Comparison of ENCODE assay signal across 8 cellular contexts in the genomic region with DNA sequence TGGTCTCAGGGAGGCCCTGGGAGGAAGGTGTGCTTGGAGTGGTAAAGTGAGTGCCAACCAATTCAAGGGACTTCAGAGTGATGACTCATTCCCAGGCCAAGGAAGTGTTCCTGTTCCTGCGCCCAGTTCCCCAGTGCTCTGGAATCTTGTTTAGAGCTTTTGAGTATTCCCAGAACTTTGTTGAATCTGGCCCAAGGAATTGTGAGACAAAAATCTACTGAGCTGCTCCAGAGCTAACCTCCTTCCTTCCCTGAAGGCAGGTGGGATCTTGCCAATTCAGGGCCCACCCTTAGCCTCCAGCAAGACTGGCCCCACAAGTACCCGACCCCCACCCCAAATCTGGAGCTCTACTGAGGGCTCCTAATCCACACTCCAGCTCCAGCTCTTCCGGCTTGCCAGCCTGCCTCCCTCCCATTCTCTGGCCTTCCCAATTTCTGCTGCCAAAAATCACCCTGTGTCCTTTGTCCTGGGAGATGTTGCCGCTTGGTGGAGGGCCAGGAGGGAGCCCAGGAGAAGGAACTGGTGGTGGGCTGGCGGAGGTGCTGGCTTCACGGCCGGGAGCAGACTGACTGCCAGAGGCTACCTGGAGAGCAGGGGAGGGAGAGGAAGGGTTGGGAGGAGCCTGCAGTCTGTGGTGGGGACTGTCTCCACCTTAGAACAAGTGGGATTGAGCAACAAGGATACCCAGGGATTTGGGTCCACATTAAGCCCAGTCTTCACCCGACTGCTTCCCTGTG. TPM values are rescaled to one million over a fixed set of nuclear protein-coding genes. Genes with fewer than 3 reads are reported as not detected.
DNase-seq lines count a peak whose midpoint lies in the region; ATAC-seq and TF ChIP-seq lines count a peak whose summit lies in the region.

No MANE protein-coding gene starts in this region.

- WGBS in adrenal gland, 4 donors, result 11 to 21% (median 14%) methylated on average over 6 to 8 of the region's 8 CpGs

- DNase-seq in AG20443 (ENCODE audit: low spot score), result peak; percentile 82
- peak; percentile 88 for DNase-seq in HT-29 (ENCODE audit: low spot score)
- DNase-seq in adrenal gland, result peak; percentile 74 to 87 (median 79)
- peak; percentile 81 for DNase-seq in Right ventricle myocardium superior
- DNase-seq in omental fat pad (ENCODE audit: low spot score), result no peak
- no peak for DNase-seq in stimulated activated CD4-positive, alpha-beta T cell treated with anti-CD3 and anti-CD28 coated beads, Interleukin-15, amount 100 ng/mL, for 24 hours

- no peaks in the 10 kb centered on the region for H3K27me3 ChIP-seq in adrenal gland

- ATAC-seq in Right ventricle myocardium superior (ENCODE audit: poor library complexity), result peak; percentile 54
- peak; percentile 67 for ATAC-seq in omental fat pad (ENCODE audit: low FRiP score)
- ATAC-seq in GM21367 (IDR thresholded peaks at IDR 0.05; ENCODE audit: unreplicated experiment), result no peak
- no peak for ATAC-seq in HG03439 (IDR thresholded peaks at IDR 0.05; ENCODE audit: unreplicated experiment)

- intact Hi-C loops in adrenal gland (cut with DNase I) (no loop called here), Right ventricle myocardium superior (cut with DNase I) (no loop called here)

- H3K27ac ChIP-seq in adrenal gland, result peak overlapping the region; percentile 87 to 98 (median 93)

- H3K9me3 ChIP-seq in adrenal gland (replicated peaks in 1 of 3), result no peaks in the 10 kb centered on the region

- TF ChIP-seq POLR2A in adrenal gland (IDR thresholded peaks at IDR 0.05), result peak; percentile 30 to 56

- peak overlapping the region in 2 of 4 donors; percentile 17 to 91 for H3K4me3 ChIP-seq in adrenal gland

- TF ChIP-seq CTCF in adrenal gland (IDR thresholded peaks at IDR 0.05) (peak in 2 of 6 experiments; percentile 9 to 15), omental fat pad (IDR thresholded peaks at IDR 0.05) (no peak)

- H3K36me3 ChIP-seq in adrenal gland (replicated peaks in 1 of 2), result no peaks in the 10 kb centered on the region

- peaks cover 48 to 54% of the 10 kb centered on the region in 2 donors for H3K4me1 ChIP-seq in adrenal gland (replicated peaks in 1 of 2)

RNA-seq across cellular contexts. Expression of gene ATN1, which starts 2.0 kb away (rescaled TPM):
- total RNA-seq in HT-29 (2014; rRNA removed; shearing (Covaris generic)), result 22.0 and 36.9 TPM in 2 replicates
- total RNA-seq in adrenal gland (100 to 1,000 TPM in 4 of 8 donors, 10 to 100 TPM in 4; 51.0 to 263 (median 110) TPM), Right ventricle myocardium superior (69.7 TPM), omental fat pad (10 to 100 TPM; 46.2 to 93.5 (median 59.4) TPM)
- 100 to 1,000 TPM in 2 of 3 donors, 10 to 100 TPM in 1; 57.4 to 482 (median 258) TPM for polyA plus RNA-seq in adrenal gland

RNA-seq across cellular contexts. Expression of gene ENO2, which starts 11.3 kb away (rescaled TPM):
- 7.7 and 9.1 TPM in 2 replicates for total RNA-seq in HT-29 (2014; rRNA removed; shearing (Covaris generic))
- total RNA-seq in adrenal gland (10 to 100 TPM in 7 of 8 donors, 1 to 10 TPM in 1; 8.0 to 53.6 (median 35.1) TPM), Right ventricle myocardium superior (7.4 TPM), omental fat pad (10 to 100 TPM in 1 of 4 donors, 1 to 10 TPM in 3; 3.5 to 14.3 (median 5.2) TPM)
- polyA plus RNA-seq in adrenal gland, result 100 to 1,000 TPM in 1 of 3 donors, 10 to 100 TPM in 2; 29.5 to 113 (median 42.3) TPM

RNA-seq across cellular contexts. Expression of gene RNU7-1, which starts 17.9 kb away (rescaled TPM):
- total RNA-seq in HT-29 (2014; rRNA removed; shearing (Covaris generic)), result not detected in 2 replicates
- total RNA-seq in adrenal gland (not detected), Right ventricle myocardium superior (not detected), omental fat pad (not detected)
- polyA plus RNA-seq in adrenal gland, result not detected

RNA-seq across cellular contexts. Expression of gene C12orf57, which starts 18.1 kb away (rescaled TPM):
- total RNA-seq in HT-29 (2014; rRNA removed; shearing (Covaris generic)), result 102 and 112 TPM in 2 replicates
- total RNA-seq in adrenal gland, result 100 to 1,000 TPM; 152 to 505 (median 289) TPM
- polyA plus RNA-seq in adrenal gland, result 100 to 1,000 TPM in 2 of 3 donors, 10 to 100 TPM in 1; 58.4 to 335 (median 271) TPM
- 251 TPM for total RNA-seq in Right ventricle myocardium superior
- 100 to 1,000 TPM; 280 to 555 (median 413) TPM for total RNA-seq in omental fat pad

RNA-seq across cellular contexts. Expression of gene LRRC23, which starts 21.1 kb away (rescaled TPM):
- 0.61 and 4.6 TPM in 2 replicates for total RNA-seq in HT-29 (2014; rRNA removed; shearing (Covaris generic))
- total RNA-seq in adrenal gland (10 to 100 TPM in 5 of 8 donors, 1 to 10 TPM in 3; 6.9 to 18.6 (median 13.2) TPM), Right ventricle myocardium superior (8.2 TPM), omental fat pad (10 to 100 TPM in 1 of 4 donors, 1 to 10 TPM in 3; 6.2 to 12.1 (median 7.4) TPM)
- polyA plus RNA-seq in adrenal gland, result 10 to 100 TPM; 11.0 to 29.0 (median 13.8) TPM

Comparison
In these comparisons a context has a peak if more than half of its experiments do, and no peak if none do; other contexts are left out.
1. DNase-seq: peak in AG20443 (single experiment), HT-29 (single experiment), adrenal gland (7 of 7) and Right ventricle myocardium superior (single experiment); none in omental fat pad (single experiment) and stimulated activated CD4-positive, alpha-beta T cell treated with anti-CD3 and anti-CD28 coated beads, Interleukin-15, amount 100 ng/mL, for 24 hours (single experiment).
2. ATAC-seq: peak in Right ventricle myocardium superior (single experiment) and omental fat pad (single experiment); none in GM21367 (single experiment) and HG03439 (single experiment).